In the genomic region with DNA sequence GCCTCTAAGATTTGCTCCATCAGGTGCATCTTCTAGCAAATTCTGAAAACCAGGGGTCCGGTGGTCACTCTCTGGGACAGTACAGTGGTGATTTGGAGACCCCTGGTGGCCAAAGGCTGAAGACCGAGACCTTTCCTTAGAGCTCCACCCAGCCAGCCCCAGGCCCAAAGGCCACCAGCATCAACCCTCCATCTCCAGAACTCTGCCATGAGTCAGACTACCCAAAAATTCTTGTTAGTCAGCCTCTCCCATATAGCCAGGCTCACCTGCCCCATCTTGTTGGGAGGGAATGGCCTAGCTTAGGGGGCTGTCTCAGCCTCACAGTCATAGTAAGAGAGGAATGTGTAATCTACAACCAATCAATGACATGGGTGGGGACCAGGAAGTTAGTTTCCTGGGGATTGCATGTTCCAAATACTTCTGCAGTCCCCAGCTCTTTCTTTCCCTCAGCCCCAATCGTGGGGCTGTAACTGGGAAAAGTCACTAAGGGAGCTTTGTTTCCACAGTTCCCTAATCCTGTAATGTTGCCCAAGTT, we compare ENCODE assay signal across 9 cellular contexts. TPM values are rescaled to one million over a fixed set of nuclear protein-coding genes. Genes with fewer than 3 reads are reported as not detected.
A peak's percentile ranks its signal among the peaks of the same experiment; 100 is the strongest.
DNase-seq lines count a peak whose midpoint lies in the region; ATAC-seq, FAIRE-seq and TF ChIP-seq lines count a peak whose summit lies in the region.
"Had no signal": no experiment of that assay in that cellular context is flagged by ENCODE, and none has a peak within 500 bp of the region (broad histone marks: within the 10 kb centered on the region; RNA-seq: fewer than 3 reads in every experiment).

No MANE protein-coding gene starts in this region.

- TF ChIP-seq POLR2A in GM12891 (IDR thresholded peaks at IDR 0.05; ENCODE audit: low read depth, low read length) = no peak

- no peaks in the 10 kb centered on the region for H3K9me3 ChIP-seq in RWPE2 (ENCODE audit: severe bottlenecking)

- H3K9me3 Mint-ChIP-seq in GM23338 (no peaks in the 10 kb centered on the region), chondrocyte (ENCODE audit: low read depth) (no peaks in the 10 kb centered on the region)

- H2AFZ ChIP-seq in GM23338 = no peak overlapping the region

- no peaks in the 10 kb centered on the region for H4K20me1 ChIP-seq in GM23338 (replicated peaks; ENCODE audit: insufficient read depth)

- H3K4me3 Mint-ChIP-seq in GM23338 (no peak overlapping the region), chondrocyte (ENCODE audit: unreplicated experiment) (no peak overlapping the region)

- H3K4me1 ChIP-seq in GM23338 (ENCODE audit: insufficient read depth) (peaks cover 3% of the 10 kb centered on the region), RWPE2 (ENCODE audit: insufficient read depth, poor library complexity, severe bottlenecking) (peaks cover 34% of the 10 kb centered on the region)

- H3K4me3 ChIP-seq in GM23338 (no peak overlapping the region), RWPE2 (ENCODE audit: severe bottlenecking) (no peak overlapping the region)

- FAIRE-seq in GM12891 (lab: Jason Lieb, UNC) = no peak

- peak; percentile 47 for DNase-seq in CD1c-positive myeloid dendritic cell (ENCODE audit: extremely low spot score)
- DNase-seq in GM23338 (ENCODE audit: low spot score) = peak; percentile 90
- DNase-seq in RWPE2 (ENCODE audit: low spot score) = peak; percentile 80
- no peak for DNase-seq in chondrocyte (ENCODE audit: low spot score)
- no peak for DNase-seq in left lobe of liver (ENCODE audit: low spot score)
- peak in 42 of 49 donors; percentile 10 to 73 (median 50) for DNase-seq in substantia nigra (lab: John Stamatoyannopoulos, UW)
- DNase-seq in GM12891 (ENCODE audit: insufficient read length, low spot score) = no peak

- no peak overlapping the region for H3K27ac ChIP-seq in GM23338 (ENCODE audit: low read depth)
- peak overlapping the region; percentile 76 for H3K27ac ChIP-seq in RWPE2 (ENCODE audit: poor library complexity, severe bottlenecking)
- peak overlapping the region; percentile 63 for H3K27ac ChIP-seq in substantia nigra (ENCODE audit: low read depth, low read length, poor library complexity, severe bottlenecking)

- peaks cover 7% of the 10 kb centered on the region for H3K27me3 Mint-ChIP-seq in GM23338 (ENCODE audit: insufficient read depth, low read depth, poor library complexity)
- no peaks in the 10 kb centered on the region for H3K27me3 Mint-ChIP-seq in chondrocyte (ENCODE audit: low read depth)

- ATAC-seq in GM23338 (peak; percentile 98), RWPE2 (ENCODE audit: low read depth) (peak; percentile 89), left lobe of liver (peak; percentile 72), GM18517 (IDR thresholded peaks at IDR 0.05; ENCODE audit: unreplicated experiment) (no peak)

- peaks cover 6% of the 10 kb centered on the region; the same call in 1 of the 2 replicates for H3F3A ChIP-seq in GM23338 (replicated peaks; ENCODE audit: low read depth)

- peak; percentile 86 to 92 for TF ChIP-seq CTCF in GM23338 (conservative IDR thresholded peaks at IDR 0.05; ENCODE audit: low read depth in 2 of 2)
- TF ChIP-seq CTCF in RWPE2 (IDR thresholded peaks at IDR 0.05; ENCODE audit: poor library complexity, severe bottlenecking) = peak; percentile 77
- peak; percentile 97 for TF ChIP-seq CTCF in chondrocyte (IDR thresholded peaks at IDR 0.05)

- H3K27me3 ChIP-seq in GM23338 (ENCODE audit: insufficient read depth) (no peaks in the 10 kb centered on the region), RWPE2 (ENCODE audit: insufficient read depth, poor library complexity, severe bottlenecking) (no peaks in the 10 kb centered on the region)

- H3K4me1 Mint-ChIP-seq in GM23338 = peaks cover 13% of the 10 kb centered on the region; the same call in 2 of the 3 replicates
- H3K4me1 Mint-ChIP-seq in chondrocyte (ENCODE audit: low read depth) = peaks cover 46% of the 10 kb centered on the region

- H3K36me3 Mint-ChIP-seq in GM23338 (ENCODE audit: low read depth) (peaks cover 3% of the 10 kb centered on the region; the same call in 1 of the 3 replicates), chondrocyte (ENCODE audit: low read depth) (peaks cover 4% of the 10 kb centered on the region)

- H3K79me2 ChIP-seq in GM23338 (replicated peaks; ENCODE audit: insufficient read depth) = no peaks in the 10 kb centered on the region

- H3K9me2 ChIP-seq in GM23338 (ENCODE audit: insufficient read depth) = no peaks in the 10 kb centered on the region

- H3K36me3 ChIP-seq in GM23338 (ENCODE audit: insufficient read depth) (no peaks in the 10 kb centered on the region), RWPE2 (ENCODE audit: low read depth) (peaks cover 23% of the 10 kb centered on the region)

- H3K27ac Mint-ChIP-seq in GM23338 (peak overlapping the region; percentile 63; the same call in 1 of the 2 replicates), chondrocyte (ENCODE audit: unreplicated experiment) (peak overlapping the region; percentile 90)

- H3K4me2 ChIP-seq in GM23338 = no peak overlapping the region

TF ChIP-seq in GM23338, 12 proteins besides CTCF, POLR2A, EP300 and RAD21 (continues in another document):
- TF ChIP-seq ZNF114 (CRISPR knock-in tag; IDR thresholded peaks at IDR 0.05) = no peak

TF ChIP-seq in GM12891, 5 proteins besides CTCF, POLR2A, EP300 and RAD21:
- TF ChIP-seq TAF1 (IDR thresholded peaks at IDR 0.05; ENCODE audit: low read depth, low read length) = no peak
- TF ChIP-seq PAX5 (IDR thresholded peaks at IDR 0.05; ENCODE audit: insufficient read depth, low read length, severe bottlenecking) = no peak
- no peak for TF ChIP-seq SPI1 (IDR thresholded peaks at IDR 0.05; ENCODE audit: low read depth, low read length)
- TF ChIP-seq POLR2AphosphoS5 (IDR thresholded peaks at IDR 0.05; ENCODE audit: low read depth, low read length) = no peak
- TF ChIP-seq POU2F2 (IDR thresholded peaks at IDR 0.05; ENCODE audit: low read depth, low read length) = no peak

RNA-seq across cellular contexts. Expression of gene COL8A2, which starts 9.8 kb away (rescaled TPM):
- total RNA-seq in GM23338 (2014; rRNA removed; shearing (Covaris generic)) = 4.9 and 5.0 TPM in 2 replicates
- polyA plus RNA-seq in GM23338 (2016; fragmentation: Nextera tagmentation; extraction: Ambion mirVana) = 0.77 and 0.95 TPM in 2 replicates
- total RNA-seq in chondrocyte (10.8 to 18.1 TPM (median 17.4 TPM) in 3 replicates), left lobe of liver (0.50 TPM)
- polyA plus RNA-seq in GM12891 (2012; ENCODE audit: low read depth, missing spikeins) = 0.01 TPM
- total RNA-seq: T-helper 1 cell treated with Interleukin-12 subunit alpha and Interleukin-12 subunit beta and Interleukin-4 antibody, amounts not matched to agents 30 ng/mL and 1 ng/mL, for 36 hours had no signal

RNA-seq across cellular contexts. Expression of gene TRAPPC3, which starts 14.4 kb away (rescaled TPM):
- 55.8 and 55.9 TPM in 2 replicates for total RNA-seq in GM23338 (2014; rRNA removed; shearing (Covaris generic))
- polyA plus RNA-seq in GM23338 (2016; fragmentation: Nextera tagmentation; extraction: Ambion mirVana) = 45.2 and 45.6 TPM in 2 replicates
- total RNA-seq in chondrocyte (67.7 to 74.5 TPM (median 69.7 TPM) in 3 replicates), left lobe of liver (24.8 TPM)
- 48.6 TPM for polyA plus RNA-seq in GM12891 (2012; ENCODE audit: low read depth, missing spikeins)

RNA-seq across cellular contexts. Expression of gene MAP7D1, which starts 21.1 kb away (rescaled TPM):
- 37.4 and 59.8 TPM in 2 replicates for total RNA-seq in GM23338 (2014; rRNA removed; shearing (Covaris generic))
- polyA plus RNA-seq in GM23338 (2016; fragmentation: Nextera tagmentation; extraction: Ambion mirVana) = 13.8 and 14.7 TPM in 2 replicates
- total RNA-seq in chondrocyte (159 to 177 TPM (median 173 TPM) in 3 replicates), left lobe of liver (13.3 TPM)
- 37.9 TPM for polyA plus RNA-seq in GM12891 (2012; ENCODE audit: low read depth, missing spikeins)

RNA-seq across cellular contexts. Expression of gene ADPRS, which starts 46.2 kb away (rescaled TPM):
- 46.6 and 47.1 TPM in 2 replicates for total RNA-seq in GM23338 (2014; rRNA removed; shearing (Covaris generic))
- 21.5 and 22.6 TPM in 2 replicates for polyA plus RNA-seq in GM23338 (2016; fragmentation: Nextera tagmentation; extraction: Ambion mirVana)
- 24.0 to 26.9 TPM (median 26.8 TPM) in 3 replicates for total RNA-seq in chondrocyte
- 9.0 TPM for total RNA-seq in left lobe of liver
- polyA plus RNA-seq in GM12891 (2012; ENCODE audit: low read depth, missing spikeins) = 35.8 TPM

RNA-seq across cellular contexts. Expression of gene TEKT2, which starts 51.0 kb away (rescaled TPM):
- 0.62 and 0.94 TPM in 2 replicates for total RNA-seq in GM23338 (2014; rRNA removed; shearing (Covaris generic))
- polyA plus RNA-seq in GM23338 (2016; fragmentation: Nextera tagmentation; extraction: Ambion mirVana) = 0.24 and 0.36 TPM in 2 replicates
- total RNA-seq in chondrocyte = 0.17 TPM in 1 of 3 replicates, not detected in the others
- not detected for total RNA-seq in left lobe of liver
- 0.15 TPM for polyA plus RNA-seq in GM12891 (2012; ENCODE audit: low read depth, missing spikeins)

Comparison
In these comparisons a context has a peak if more than half of its experiments do, and no peak if none do; other contexts are left out.
1. DNase-seq: peak in CD1c-positive myeloid dendritic cell (single experiment), GM23338 (single experiment), RWPE2 (single experiment) and substantia nigra (42 of 49); none in chondrocyte (single experiment), left lobe of liver (single experiment) and GM12891 (single experiment).
2. Peak in every context shown above with its lines, with median percentiles within 50 percentile points of each other: CTCF ChIP-seq.